ENCODE assay signal across 25 cellular contexts in genomic region chr2:212904646-212905045, GRCh38.
DNase-seq lines count a peak whose midpoint lies in the region; ATAC-seq, FAIRE-seq and TF ChIP-seq lines count a peak whose summit lies in the region.
"Had no signal": no experiment of that assay in that cellular context is flagged by ENCODE, and none has a peak within 500 bp of the region (broad histone marks: within the 10 kb centered on the region; RNA-seq: fewer than 3 reads in every experiment).

No MANE protein-coding gene starts in this region.

- TF ChIP-seq RAD21 in GM12878 (IDR thresholded peaks at IDR 0.05; ENCODE audit: insufficient read depth, low read depth, low read length) = no peak

- no peaks in the 10 kb centered on the region for H3K9me3 Mint-ChIP-seq in progenitor cell of endocrine pancreas (ENCODE audit: low read depth)
- peaks cover 4% of the 10 kb centered on the region for H3K9me3 Mint-ChIP-seq in WTC11
- H3K9me3 Mint-ChIP-seq: neural progenitor cell had no signal

- RAD21 ChIA-PET in GM12878 (lab: Charles Lee; ENCODE audit: unreplicated experiment) = no interaction called here

- H3K4me3 ChIP-seq in GM12878 (no peak overlapping the region), prostate gland (no peak overlapping the region)
- H3K4me3 ChIP-seq: heart left ventricle, K562, neural progenitor cell, psoas muscle, tibial nerve had no signal

- H3K4me3 Mint-ChIP-seq in progenitor cell of endocrine pancreas (ENCODE audit: low read depth) (no peak overlapping the region), WTC11 (no peak overlapping the region)
- H3K4me3 Mint-ChIP-seq: activated CD8-positive, alpha-beta memory T cell treated with anti-CD3 and anti-CD28 coated beads, Interleukin-2, amount 10 ng/mL, durations not matched to agents 7 days and 5 days; activated naive CD8-positive, alpha-beta T cell treated with anti-CD3 and anti-CD28 coated beads, Interleukin-2, amount 10 ng/mL, durations not matched to agents 7 days and 5 days; activated T-helper 17 cell treated with anti-CD3 and anti-CD28 coated beads, Interleukin-2, amount 50 U/mL, for 72 hours; neural progenitor cell; stimulated activated naive CD8-positive, alpha-beta T cell treated with anti-CD3 and anti-CD28 coated beads, Interleukin-15, amount 100 ng/mL, for 72 hours had no signal

- CTCF ChIA-PET in GM12878 (lab: Yijun Ruan, JAX) = interaction anchor here (1.5 kb wide), 1 partner anchor 11 kb away, joined by 3 read pairs; no protein-coding TSS in a partner anchor
- CTCF ChIA-PET in WTC11 (lab: Charles Lee) = no interaction called here

- H2AFZ ChIP-seq in GM12878 (ENCODE audit: control insufficient read depth, low read depth, low read length) = no peak overlapping the region
- H2AFZ ChIP-seq: neural progenitor cell had no signal

- H3K27me3 Mint-ChIP-seq in progenitor cell of endocrine pancreas (no peaks in the 10 kb centered on the region), WTC11 (ENCODE audit: low read depth) (no peaks in the 10 kb centered on the region)
- H3K27me3 Mint-ChIP-seq: activated CD8-positive, alpha-beta memory T cell treated with anti-CD3 and anti-CD28 coated beads, Interleukin-2, amount 10 ng/mL, durations not matched to agents 7 days and 5 days; stimulated activated naive CD8-positive, alpha-beta T cell treated with anti-CD3 and anti-CD28 coated beads, Interleukin-15, amount 100 ng/mL, for 72 hours had no signal

- no peaks in the 10 kb centered on the region for H3K36me3 Mint-ChIP-seq in progenitor cell of endocrine pancreas (ENCODE audit: insufficient read depth)
- no peaks in the 10 kb centered on the region for H3K36me3 Mint-ChIP-seq in WTC11
- H3K36me3 Mint-ChIP-seq: activated CD8-positive, alpha-beta memory T cell treated with anti-CD3 and anti-CD28 coated beads, Interleukin-2, amount 10 ng/mL, durations not matched to agents 7 days and 5 days; neural progenitor cell had no signal

- H3K4me2 ChIP-seq in GM12878 (ENCODE audit: control insufficient read depth, insufficient read depth) = no peak overlapping the region

- intact Hi-C loops in GM12878 (cut with micrococcal nuclease; ENCODE audit: unreplicated experiment) (no loop called here), prostate gland (cut with DNase I) (no loop called here)

- no peak overlapping the region for H3K9ac ChIP-seq in GM12878 (ENCODE audit: control insufficient read depth, insufficient read depth, low read length)
- H3K9ac ChIP-seq: neural progenitor cell had no signal

- BruUV-seq in GM12878 (replicated peaks; lab: Mats Ljungman, UMichigan) = no TSS peak

- ATAC-seq in GM21529 (IDR thresholded peaks at IDR 0.05; ENCODE audit: unreplicated experiment) (peak; percentile 60), GM12878 (peak; percentile 14; the same call in 2 of the 3 replicates), GM19395 (IDR thresholded peaks at IDR 0.05; ENCODE audit: unreplicated experiment) (no peak), WTC11 (no peak; the same call in 1 of the 2 replicates)
- ATAC-seq: activated CD8-positive, alpha-beta memory T cell treated with anti-CD3 and anti-CD28 coated beads, Interleukin-2, amount 10 ng/mL, durations not matched to agents 7 days and 5 days; activated T-helper 17 cell treated with anti-CD3 and anti-CD28 coated beads, Interleukin-2, amount 50 U/mL, for 72 hours; K562; left lobe of liver; psoas muscle; SK-N-SH treated with all-trans-retinoic acid at 6 μM for 48 hours; stimulated activated naive CD8-positive, alpha-beta T cell treated with anti-CD3 and anti-CD28 coated beads, Interleukin-15, amount 100 ng/mL, for 72 hours had no signal

- WGBS in GM12878 (ENCODE audit: insufficient coverage, insufficient replicate concordance, low lambda C conversion rate, missing lambda C conversion rate) = 6% methylated on average over 2 of the region's 2 CpGs
- WGBS in prostate gland = 84% methylated on average over 2 of the region's 2 CpGs

- H3K27ac ChIP-seq in GM12878 (ENCODE audit: control insufficient read depth, insufficient read depth) = no peak overlapping the region
- H3K27ac ChIP-seq in prostate gland = peak overlapping the region; percentile 11 to 70
- H3K27ac ChIP-seq: heart left ventricle, psoas muscle, tibial nerve had no signal

- DNase-seq in OCI-M1 (lab: John Stamatoyannopoulos, UW) = peak; percentile 49
- no peak for DNase-seq in GM12878 (ENCODE audit: low read depth, low spot score)
- DNase-seq in prostate gland (ENCODE audit: low spot score) = no peak
- DNase-seq in NCI-H146 (lab: John Stamatoyannopoulos, UW) = no peak
- no peak for DNase-seq in progenitor cell of endocrine pancreas (ENCODE audit: low spot score, unreplicated experiment)
- no peak for DNase-seq in WTC11 (ENCODE audit: low spot score)
- DNase-seq: activated CD4-positive, alpha-beta T cell treated with anti-CD3 and anti-CD28 coated beads for 48 hours; activated CD8-positive, alpha-beta memory T cell treated with anti-CD3 and anti-CD28 coated beads, Interleukin-2, amount 10 ng/mL, durations not matched to agents 7 days and 5 days; activated naive CD8-positive, alpha-beta T cell treated with anti-CD3 and anti-CD28 coated beads, Interleukin-2, amount 10 ng/mL, durations not matched to agents 7 days and 5 days; DND-41; heart left ventricle; NCI-H1092; NCI-H2081; NK-92 treated with Interleukin-12 subunit alpha and Interleukin-12 subunit beta, amount 100 ng/mL, for 24 hours; psoas muscle; stimulated activated naive CD8-positive, alpha-beta T cell treated with anti-CD3 and anti-CD28 coated beads, Interleukin-15, amount 100 ng/mL, for 72 hours had no signal

- FAIRE-seq in GM12878 (lab: Jason Lieb, UNC) = no peak
- FAIRE-seq: endometrium, K562 had no signal

- H3K36me3 ChIP-seq in GM12878 (ENCODE audit: control insufficient read depth in 2 of 2, insufficient read depth in 2 of 2, low read length in 1 of 2) (no peaks in the 10 kb centered on the region), prostate gland (no peaks in the 10 kb centered on the region)
- H3K36me3 ChIP-seq: heart left ventricle, neural progenitor cell, tibial nerve had no signal

- in situ Hi-C loops in GM12878 (cut with MboI) = no loop called here

- H3K27ac Mint-ChIP-seq in progenitor cell of endocrine pancreas (no peak overlapping the region), WTC11 (no peak overlapping the region)
- H3K27ac Mint-ChIP-seq: activated CD8-positive, alpha-beta memory T cell treated with anti-CD3 and anti-CD28 coated beads, Interleukin-2, amount 10 ng/mL, durations not matched to agents 7 days and 5 days; activated naive CD8-positive, alpha-beta T cell treated with anti-CD3 and anti-CD28 coated beads, Interleukin-2, amount 10 ng/mL, durations not matched to agents 7 days and 5 days; activated T-helper 17 cell treated with anti-CD3 and anti-CD28 coated beads, Interleukin-2, amount 50 U/mL, for 72 hours; neural progenitor cell; stimulated activated naive CD8-positive, alpha-beta T cell treated with anti-CD3 and anti-CD28 coated beads, Interleukin-15, amount 100 ng/mL, for 72 hours had no signal

- TF ChIP-seq POLR2A in GM12878 (IDR thresholded peaks at IDR 0.05; ENCODE audit: low read depth, low read length) (no peak), prostate gland (IDR thresholded peaks at IDR 0.05) (no peak)

- H3K79me2 ChIP-seq in GM12878 (ENCODE audit: control insufficient read depth, insufficient read depth, low read length) = no peaks in the 10 kb centered on the region

- no peak for TF ChIP-seq EP300 in GM12878 (IDR thresholded peaks at IDR 0.05; ENCODE audit: borderline replicate concordance in 1 of 2, control insufficient read depth in 1 of 2, low read depth in 2 of 2, low read length in 2 of 2)

- SMC1A ChIA-PET in GM12878 (lab: Charles Lee; ENCODE audit: uncharacterized antibody, unreplicated experiment) = no interaction called here

- H3K9me3 ChIP-seq in GM12878 (replicated peaks; ENCODE audit: control insufficient read depth, insufficient read depth, low read length) (no peaks in the 10 kb centered on the region; the same call in 1 of the 3 replicates), prostate gland (no peaks in the 10 kb centered on the region)
- H3K9me3 ChIP-seq: heart left ventricle, psoas muscle, tibial nerve had no signal

- TF ChIP-seq CTCF in GM12878 (IDR thresholded peaks at IDR 0.05 in 2 of 3, conservative IDR thresholded peaks at IDR 0.05 in 1 of 3; ENCODE audit: control insufficient read depth in 2 of 3, extremely low read depth in 1 of 3, insufficient read depth in 1 of 3, low read depth in 3 of 3, low read length in 3 of 3) (no peak), prostate gland (IDR thresholded peaks at IDR 0.05) (no peak), progenitor cell of endocrine pancreas (IDR thresholded peaks at IDR 0.05; ENCODE audit: unreplicated experiment) (no peak), WTC11 (IDR thresholded peaks at IDR 0.05) (no peak)

- no peaks in the 10 kb centered on the region for H4K20me1 ChIP-seq in GM12878 (ENCODE audit: control insufficient read depth, insufficient read depth)

- POLR2A ChIA-PET in GM12878 (lab: Charles Lee) (no interaction called here), WTC11 (lab: Charles Lee) (no interaction called here)

- H3K4me1 Mint-ChIP-seq in progenitor cell of endocrine pancreas (ENCODE audit: low read depth) (peaks cover 18% of the 10 kb centered on the region), WTC11 (peaks cover 8% of the 10 kb centered on the region)
- H3K4me1 Mint-ChIP-seq: activated CD8-positive, alpha-beta memory T cell treated with anti-CD3 and anti-CD28 coated beads, Interleukin-2, amount 10 ng/mL, durations not matched to agents 7 days and 5 days; activated naive CD8-positive, alpha-beta T cell treated with anti-CD3 and anti-CD28 coated beads, Interleukin-2, amount 10 ng/mL, durations not matched to agents 7 days and 5 days; activated T-helper 17 cell treated with anti-CD3 and anti-CD28 coated beads, Interleukin-2, amount 50 U/mL, for 72 hours; stimulated activated naive CD8-positive, alpha-beta T cell treated with anti-CD3 and anti-CD28 coated beads, Interleukin-15, amount 100 ng/mL, for 72 hours had no signal

- H3K4me1 ChIP-seq in GM12878 (ENCODE audit: control insufficient read depth, insufficient read depth, low read length) = no peaks in the 10 kb centered on the region
- peaks cover 8% of the 10 kb centered on the region for H3K4me1 ChIP-seq in prostate gland (replicated peaks)
- H3K4me1 ChIP-seq: psoas muscle, tibial nerve had no signal

- H3K27me3 ChIP-seq in GM12878 (replicated peaks in 1 of 2; ENCODE audit: control insufficient read depth in 2 of 2, insufficient read depth in 2 of 2, low read length in 1 of 2) (no peaks in the 10 kb centered on the region), prostate gland (replicated peaks; ENCODE audit: insufficient read depth) (no peaks in the 10 kb centered on the region)
- H3K27me3 ChIP-seq: heart left ventricle, neural progenitor cell, tibial nerve had no signal

TF ChIP-seq in GM12878, 131 proteins besides CTCF, POLR2A, EP300 and RAD21 (continues in another document):
- no peak for TF ChIP-seq ASH2L (IDR thresholded peaks at IDR 0.05; ENCODE audit: borderline replicate concordance, low read depth)
- TF ChIP-seq PML (IDR thresholded peaks at IDR 0.05; ENCODE audit: low read length) = no peak

Comparison
In these comparisons a context has a peak if more than half of its experiments do, and no peak if none do; other contexts are left out.
1. ATAC-seq: peak in GM21529 (single experiment) and GM12878 (single experiment); none in GM19395 (single experiment) and WTC11 (single experiment).